2 cellular contexts compared by ENCODE assay signal in genomic region chr9:133727277-133727875, GRCh38.
TF ChIP-seq lines count a peak whose summit lies in the region.

No MANE protein-coding gene starts in this region.

TF ChIP-seq in SK-N-SH, 30 proteins besides CTCF, POLR2A, EP300 and RAD21 (continued from another document):
- TF ChIP-seq POLR2AphosphoS5 (IDR thresholded peaks at IDR 0.05; ENCODE audit: low read depth, low read length) (no peak), ELF1 (IDR thresholded peaks at IDR 0.05) (no peak), EZH2phosphoT487 (IDR thresholded peaks at IDR 0.05; ENCODE audit: borderline replicate concordance, low read depth) (no peak), GATA2 (CRISPR knock-in tag; IDR thresholded peaks at IDR 0.05) (no peak), RFX5 (IDR thresholded peaks at IDR 0.05; ENCODE audit: low read length) (no peak), USF2 (IDR thresholded peaks at IDR 0.05; ENCODE audit: borderline replicate concordance, low read depth, low read length) (no peak), FOXJ3 (CRISPR knock-in tag; IDR thresholded peaks at IDR 0.05) (no peak), MEF2A (IDR thresholded peaks at IDR 0.05; ENCODE audit: borderline replicate concordance, low read depth) (no peak), TAF1 (IDR thresholded peaks at IDR 0.05; ENCODE audit: borderline replicate concordance, low read depth, low read length) (no peak), GABPA (IDR thresholded peaks at IDR 0.05; ENCODE audit: low read depth) (no peak), RXRA (IDR thresholded peaks at IDR 0.05; ENCODE audit: borderline replicate concordance, low read depth) (no peak), TCF12 (IDR thresholded peaks at IDR 0.05) (no peak)

TF ChIP-seq in SK-N-SH treated with all-trans-retinoic acid at 6 μM for 48 hours, 23 proteins besides CTCF, POLR2A, EP300 and RAD21 (continued from another document):
- TF ChIP-seq, protein P1, sequence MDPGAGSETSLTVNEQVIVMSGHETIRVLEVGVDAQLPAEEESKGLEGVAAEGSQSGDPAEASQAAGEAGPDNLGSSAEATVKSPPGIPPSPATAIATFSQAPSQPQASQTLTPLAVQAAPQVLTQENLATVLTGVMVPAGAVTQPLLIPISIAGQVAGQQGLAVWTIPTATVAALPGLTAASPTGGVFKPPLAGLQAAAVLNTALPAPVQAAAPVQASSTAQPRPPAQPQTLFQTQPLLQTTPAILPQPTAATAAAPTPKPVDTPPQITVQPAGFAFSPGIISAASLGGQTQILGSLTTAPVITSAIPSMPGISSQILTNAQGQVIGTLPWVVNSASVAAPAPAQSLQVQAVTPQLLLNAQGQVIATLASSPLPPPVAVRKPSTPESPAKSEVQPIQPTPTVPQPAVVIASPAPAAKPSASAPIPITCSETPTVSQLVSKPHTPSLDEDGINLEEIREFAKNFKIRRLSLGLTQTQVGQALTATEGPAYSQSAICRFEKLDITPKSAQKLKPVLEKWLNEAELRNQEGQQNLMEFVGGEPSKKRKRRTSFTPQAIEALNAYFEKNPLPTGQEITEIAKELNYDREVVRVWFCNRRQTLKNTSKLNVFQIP (CRISPR knock-in tag; IDR thresholded peaks at IDR 0.05; ENCODE audit: borderline replicate concordance, low read depth), result no peak
- TF ChIP-seq BACH2 (CRISPR knock-in tag; IDR thresholded peaks at IDR 0.05; ENCODE audit: borderline replicate concordance), result no peak
- TF ChIP-seq ZFP30 (CRISPR knock-in tag; IDR thresholded peaks at IDR 0.05), result no peak
- TF ChIP-seq CREB5 (CRISPR knock-in tag; IDR thresholded peaks at IDR 0.05; ENCODE audit: low read depth), result no peak
- TF ChIP-seq, protein P2, sequence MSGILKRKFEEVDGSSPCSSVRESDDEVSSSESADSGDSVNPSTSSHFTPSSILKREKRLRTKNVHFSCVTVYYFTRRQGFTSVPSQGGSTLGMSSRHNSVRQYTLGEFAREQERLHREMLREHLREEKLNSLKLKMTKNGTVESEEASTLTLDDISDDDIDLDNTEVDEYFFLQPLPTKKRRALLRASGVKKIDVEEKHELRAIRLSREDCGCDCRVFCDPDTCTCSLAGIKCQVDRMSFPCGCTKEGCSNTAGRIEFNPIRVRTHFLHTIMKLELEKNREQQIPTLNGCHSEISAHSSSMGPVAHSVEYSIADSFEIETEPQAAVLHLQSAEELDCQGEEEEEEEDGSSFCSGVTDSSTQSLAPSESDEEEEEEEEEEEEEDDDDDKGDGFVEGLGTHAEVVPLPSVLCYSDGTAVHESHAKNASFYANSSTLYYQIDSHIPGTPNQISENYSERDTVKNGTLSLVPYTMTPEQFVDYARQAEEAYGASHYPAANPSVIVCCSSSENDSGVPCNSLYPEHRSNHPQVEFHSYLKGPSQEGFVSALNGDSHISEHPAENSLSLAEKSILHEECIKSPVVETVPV (CRISPR knock-in tag; IDR thresholded peaks at IDR 0.05), result no peak
- TF ChIP-seq ZC3H10 (CRISPR knock-in tag; IDR thresholded peaks at IDR 0.05), result no peak
- no peak for TF ChIP-seq RARB (CRISPR knock-in tag; IDR thresholded peaks at IDR 0.05)
